In the genomic region with DNA sequence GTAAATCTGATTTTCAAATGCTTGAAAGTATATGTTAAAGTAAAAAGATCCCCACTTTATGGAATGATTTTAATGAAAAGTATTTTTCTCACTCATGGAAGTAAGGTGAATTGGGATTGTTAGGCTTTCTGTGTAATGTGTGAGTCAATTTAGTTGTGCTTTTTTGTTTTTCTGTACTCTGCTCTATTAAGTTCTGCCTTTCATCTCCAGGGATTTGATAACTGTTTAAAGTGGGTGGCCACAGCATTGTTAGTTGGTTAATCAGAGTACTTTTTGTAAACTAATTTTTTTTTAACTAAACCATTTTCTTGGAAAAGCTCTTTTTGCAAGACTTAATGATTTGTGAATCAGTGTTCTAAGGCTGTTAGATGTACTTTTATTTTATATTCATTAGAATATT, we compare ENCODE assay signal across 29 cellular contexts.
DNase-seq lines count a peak whose midpoint lies in the region; TF ChIP-seq lines count a peak whose summit lies in the region.
"Had no signal": no experiment of that assay in that cellular context is flagged by ENCODE, and none has a peak within 500 bp of the region (broad histone marks: within the 10 kb centered on the region; RNA-seq: fewer than 3 reads in every experiment).

No MANE protein-coding gene starts in this region.

- peak; percentile 43 for DNase-seq in HFFc6
- DNase-seq in cardiac fibroblast (ENCODE audit: low read depth in 2 of 2): peak; percentile 26 to 77
- peak; percentile 40 for DNase-seq in non-pigmented ciliary epithelial cell (ENCODE audit: low read depth)
- DNase-seq in NCI-H187 treated with DMSO at 0.1 percent for 48 hours (lab: John Stamatoyannopoulos, UW): no peak
- DNase-seq in kidney tubule cell (ENCODE audit: low spot score): no peak
- DNase-seq in NCI-H2107 (lab: John Stamatoyannopoulos, UW): no peak
- no peak for DNase-seq in WERI-Rb-1
- DNase-seq: 8988T; activated CD4-positive, alpha-beta T cell treated with anti-CD3 and anti-CD28 coated beads for 4 hours; activated naive CD4-positive, alpha-beta T cell; activated T-cell treated with anti-CD3 and anti-CD28 coated beads, Interleukin-2, amount 50 U/mL, for 24 hours; adrenal gland; COR-L47; foreskin keratinocyte; hippocampal formation; immature natural killer cell; Kasumi-1; left ventricle myocardium inferior; midbrain; NCI-H187; NCI-H526 treated with DMSO at 0.1 percent for 48 hours; posterior cingulate gyrus; SJCRH30; stimulated activated naive CD8-positive, alpha-beta T cell treated with anti-CD3 and anti-CD28 coated beads, Interleukin-15, amount 100 ng/mL, for 72 hours had no signal

- peaks cover 72% of the 10 kb centered on the region for H3K4me1 Mint-ChIP-seq in HFFc6 (ENCODE audit: low read depth)
- H3K4me1 Mint-ChIP-seq: immature natural killer cell; stimulated activated naive CD8-positive, alpha-beta T cell treated with anti-CD3 and anti-CD28 coated beads, Interleukin-15, amount 100 ng/mL, for 72 hours had no signal

- H3K27ac ChIP-seq in ACC112 (ENCODE audit: low read depth, low read length) (peak overlapping the region; percentile 87), WERI-Rb-1 (no peak overlapping the region)
- H3K27ac ChIP-seq: adrenal gland, BLaER1, foreskin keratinocyte, left ventricle myocardium inferior, SJCRH30, tibial nerve had no signal

- H3K79me2 ChIP-seq in ACC112 (ENCODE audit: control insufficient read depth, insufficient read depth, low read length, unreplicated experiment): peaks cover 11% of the 10 kb centered on the region

- H3K36me3 ChIP-seq in ACC112 (ENCODE audit: insufficient read depth, low read length): peaks cover 26% of the 10 kb centered on the region
- H3K36me3 ChIP-seq in WERI-Rb-1: peaks cover 40% of the 10 kb centered on the region

- H3K4me3 Mint-ChIP-seq in HFFc6: peak overlapping the region; percentile 40; the same call in 1 of the 2 replicates
- H3K4me3 Mint-ChIP-seq: activated T-cell treated with anti-CD3 and anti-CD28 coated beads, Interleukin-2, amount 50 U/mL, for 24 hours; dendritic cell treated with granulocyte-macrophage colony-stimulating factor and Interleukin-4, amounts not matched to agents 40 ng/mL and 50 ng/mL, for 4 days; immature natural killer cell; natural killer cell treated with Interleukin-12 subunit alpha and Interleukin-12 subunit beta and Interleukin-15 and Interleukin-18, amount 100 ng/mL, for 72 hours; stimulated activated naive CD8-positive, alpha-beta T cell treated with anti-CD3 and anti-CD28 coated beads, Interleukin-15, amount 100 ng/mL, for 72 hours had no signal

- peaks cover 54% of the 10 kb centered on the region for H3K4me1 ChIP-seq in ACC112 (ENCODE audit: control insufficient read depth, insufficient read depth, low read length, unreplicated experiment)
- H3K4me1 ChIP-seq: BLaER1, SJCRH30, tibial nerve had no signal

- TF ChIP-seq CTCF in HFFc6 (IDR thresholded peaks at IDR 0.05): no peak
- TF ChIP-seq CTCF in cardiac fibroblast (IDR thresholded peaks at IDR 0.05; ENCODE audit: low read depth, low read length): no peak
- no peak for TF ChIP-seq CTCF in WERI-Rb-1 (IDR thresholded peaks at IDR 0.05; ENCODE audit: low read depth, low read length)

- no peak overlapping the region for H2AFZ ChIP-seq in ACC112 (ENCODE audit: low read length, unreplicated experiment)

- H3K27me3 ChIP-seq in ACC112 (ENCODE audit: insufficient read depth, low read length) (no peaks in the 10 kb centered on the region), WERI-Rb-1 (ENCODE audit: insufficient read depth, low read depth, severe bottlenecking) (no peaks in the 10 kb centered on the region)
- H3K27me3 ChIP-seq: adrenal gland, BLaER1, foreskin keratinocyte, SJCRH30, tibial nerve had no signal

- no peaks in the 10 kb centered on the region for H3K9me3 ChIP-seq in WERI-Rb-1 (ENCODE audit: severe bottlenecking)
- H3K9me3 ChIP-seq: adrenal gland, BLaER1, left ventricle myocardium inferior, SJCRH30, tibial nerve had no signal

- peak overlapping the region; percentile 79 for H3K27ac Mint-ChIP-seq in HFFc6
- H3K27ac Mint-ChIP-seq: activated T-cell treated with anti-CD3 and anti-CD28 coated beads, Interleukin-2, amount 50 U/mL, for 24 hours; dendritic cell treated with granulocyte-macrophage colony-stimulating factor and Interleukin-4, amounts not matched to agents 40 ng/mL and 50 ng/mL, for 4 days; immature natural killer cell; natural killer cell treated with Interleukin-12 subunit alpha and Interleukin-12 subunit beta and Interleukin-15 and Interleukin-18, amount 100 ng/mL, for 72 hours had no signal

- H3K4me3 ChIP-seq in ACC112 (ENCODE audit: low read depth, low read length) (no peak overlapping the region), cardiac fibroblast (replicated peaks in 1 of 2; ENCODE audit: low read depth in 2 of 2, low read length in 2 of 2) (no peak overlapping the region), WERI-Rb-1 (ENCODE audit: low read depth, low read length) (no peak overlapping the region)
- H3K4me3 ChIP-seq: adrenal gland, BLaER1, left ventricle myocardium inferior, SJCRH30, tibial nerve had no signal

- peaks cover 44% of the 10 kb centered on the region for H3K36me3 Mint-ChIP-seq in HFFc6 (ENCODE audit: low read depth)
- H3K36me3 Mint-ChIP-seq: natural killer cell treated with Interleukin-12 subunit alpha and Interleukin-12 subunit beta and Interleukin-15 and Interleukin-18, amount 100 ng/mL, for 72 hours had no signal

- H3K9me3 Mint-ChIP-seq in HFFc6: no peaks in the 10 kb centered on the region
- H3K9me3 Mint-ChIP-seq: activated T-cell treated with anti-CD3 and anti-CD28 coated beads, Interleukin-2, amount 50 U/mL, for 24 hours; dendritic cell treated with granulocyte-macrophage colony-stimulating factor and Interleukin-4, amounts not matched to agents 40 ng/mL and 50 ng/mL, for 4 days; immature natural killer cell; natural killer cell treated with Interleukin-12 subunit alpha and Interleukin-12 subunit beta and Interleukin-15 and Interleukin-18, amount 100 ng/mL, for 72 hours; stimulated activated naive CD8-positive, alpha-beta T cell treated with anti-CD3 and anti-CD28 coated beads, Interleukin-15, amount 100 ng/mL, for 72 hours had no signal

- H3K27me3 Mint-ChIP-seq in HFFc6 (ENCODE audit: insufficient read depth): peaks cover 1% of the 10 kb centered on the region; the same call in 1 of the 2 replicates
- H3K27me3 Mint-ChIP-seq: activated T-cell treated with anti-CD3 and anti-CD28 coated beads, Interleukin-2, amount 50 U/mL, for 24 hours; dendritic cell treated with granulocyte-macrophage colony-stimulating factor and Interleukin-4, amounts not matched to agents 40 ng/mL and 50 ng/mL, for 4 days; natural killer cell treated with Interleukin-12 subunit alpha and Interleukin-12 subunit beta and Interleukin-15 and Interleukin-18, amount 100 ng/mL, for 72 hours; stimulated activated naive CD8-positive, alpha-beta T cell treated with anti-CD3 and anti-CD28 coated beads, Interleukin-15, amount 100 ng/mL, for 72 hours had no signal

Comparison
In these comparisons a context has a peak if more than half of its experiments do, and no peak if none do; other contexts are left out.
1. DNase-seq: peak in HFFc6 (single experiment), cardiac fibroblast (2 of 2) and non-pigmented ciliary epithelial cell (single experiment); none in NCI-H187 treated with DMSO at 0.1 percent for 48 hours (single experiment), kidney tubule cell (single experiment), NCI-H2107 (single experiment) and WERI-Rb-1 (single experiment).